ENCODE assay signal across 8 cellular contexts in the genomic region with DNA sequence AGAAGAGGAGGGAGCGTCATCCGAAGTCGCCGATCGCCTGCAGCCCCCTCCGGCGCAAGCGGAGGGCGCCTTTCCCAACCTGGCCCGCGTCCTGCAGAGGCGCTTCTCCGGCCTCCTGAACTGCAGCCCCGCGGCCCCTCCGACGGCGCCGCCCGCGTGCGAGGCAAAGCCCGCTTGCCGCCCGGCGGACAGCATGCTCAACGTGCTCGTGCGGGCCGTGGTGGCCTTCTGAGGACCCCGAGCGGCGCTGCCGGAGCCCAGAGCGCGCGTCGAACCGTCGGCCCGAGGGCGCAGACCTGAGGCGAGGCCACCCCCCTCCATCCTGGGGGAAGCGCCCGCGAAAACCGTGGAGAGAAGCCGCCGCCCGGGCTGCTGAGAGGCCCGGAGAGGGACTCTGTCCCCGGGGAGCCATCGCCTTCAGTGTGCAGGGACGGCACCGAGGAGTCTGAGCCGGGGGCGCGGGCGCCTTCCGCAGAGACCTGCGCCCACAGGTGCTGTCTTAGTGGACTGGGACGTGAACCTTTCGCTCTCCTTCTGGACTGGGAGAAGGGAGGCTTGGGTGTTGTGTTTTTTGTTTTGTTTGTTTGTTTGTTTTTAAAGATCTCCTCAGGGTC. TPM values are rescaled to one million over a fixed set of nuclear protein-coding genes. Genes with fewer than 3 reads are reported as not detected.
DNase-seq lines count a peak whose midpoint lies in the region; ATAC-seq, FAIRE-seq and TF ChIP-seq lines count a peak whose summit lies in the region.

No MANE protein-coding gene starts in this region.

- ATAC-seq in natural killer cell (no peak), GM19035 (IDR thresholded peaks at IDR 0.05; ENCODE audit: unreplicated experiment) (no peak)

- no peak overlapping the region for H2AFZ ChIP-seq in endothelial cell of umbilical vein (ENCODE audit: low read depth, low read length)

- H3K4me3 ChIP-seq in WERI-Rb-1 (ENCODE audit: low read depth, low read length) (peak overlapping the region; percentile 86), endothelial cell of umbilical vein (replicated peaks in 1 of 3; ENCODE audit: insufficient read depth in 1 of 3, low read depth in 1 of 3, low read length in 3 of 3) (peak overlapping the region; percentile 62 to 97 (median 67))

- no peaks in the 10 kb centered on the region for H3K9me1 ChIP-seq in endothelial cell of umbilical vein (replicated peaks; ENCODE audit: control insufficient read depth, extremely low read depth, insufficient read depth, low read length)

- CTCF ChIA-PET in endothelial cell of umbilical vein (lab: Charles Lee) = interaction anchor here (0.6 to 2.4 kb wide), 6 partner anchors 10 to 109 kb away, joined by 3 to 17 read pairs (median 8); no protein-coding TSS in a partner anchor

- TSS peak; percentile 19 for BruUV-seq in endothelial cell of umbilical vein (replicated peaks; lab: Mats Ljungman, UMichigan)

- peaks cover 42% of the 10 kb centered on the region for H3K79me2 ChIP-seq in endothelial cell of umbilical vein (ENCODE audit: control insufficient read depth, insufficient read depth, low read length)

- H3K9me3 ChIP-seq in WERI-Rb-1 (ENCODE audit: severe bottlenecking) = no peaks in the 10 kb centered on the region
- H3K9me3 ChIP-seq in endothelial cell of umbilical vein (replicated peaks; ENCODE audit: control insufficient read depth, insufficient read depth, low read length) = no peaks in the 10 kb centered on the region

- peak; percentile 13 for DNase-seq in stimulated activated CD8-positive, alpha-beta memory T cell treated with anti-CD3 and anti-CD28 coated beads, Interleukin-12 subunit alpha, Interleukin-12 subunit beta, amount 100 ng/mL, for 4 hours (ENCODE audit: low read depth)
- DNase-seq in stimulated activated CD8-positive, alpha-beta memory T cell treated with anti-CD3 and anti-CD28 coated beads, Interleukin-4, amount 100 ng/mL, for 48 hours = no peak
- no peak for DNase-seq in WERI-Rb-1
- DNase-seq in endothelial cell of umbilical vein (ENCODE audit: low read depth, low spot score) = no peak
- DNase-seq in natural killer cell = peak; percentile 41
- no peak for DNase-seq in SW 1271 (lab: John Stamatoyannopoulos, UW)
- DNase-seq in AG08395 (ENCODE audit: low spot score) = no peak

- peak overlapping the region; percentile 99 for H3K27ac Mint-ChIP-seq in natural killer cell

- H3K9me3 Mint-ChIP-seq in natural killer cell = no peaks in the 10 kb centered on the region

- intact Hi-C loops in endothelial cell of umbilical vein (cut with micrococcal nuclease) = loop anchor here (2.0 to 5.0 kb wide), 3 partner anchors 41 to 579 kb away; no protein-coding TSS in a partner anchor
- intact Hi-C loops in natural killer cell (cut with micrococcal nuclease) = loop anchor here (5.0 to 10.0 kb wide), 4 partner anchors 51 to 1221 kb away; a partner anchor contains a TSS

- peaks cover 0 to 3% of the 10 kb centered on the region in 2 donors for H3K27me3 Mint-ChIP-seq in natural killer cell (ENCODE audit: low read depth in 2 of 2)

- H3K36me3 ChIP-seq in WERI-Rb-1 (peaks cover 11% of the 10 kb centered on the region), endothelial cell of umbilical vein (ENCODE audit: control insufficient read depth in 2 of 2, extremely low read depth in 1 of 2, insufficient read depth in 2 of 2, low read length in 2 of 2) (no peaks in the 10 kb centered on the region)

- H4K20me1 ChIP-seq in endothelial cell of umbilical vein (replicated peaks; ENCODE audit: control insufficient read depth, extremely low read depth, insufficient read depth, low read length) = no peaks in the 10 kb centered on the region

- peak overlapping the region; percentile 99 for H3K4me3 Mint-ChIP-seq in natural killer cell

- TF ChIP-seq POLR2A in endothelial cell of umbilical vein (IDR thresholded peaks at IDR 0.05; ENCODE audit: low read depth, low read length) = no peak

- peak overlapping the region; percentile 98 for H3K27ac ChIP-seq in WERI-Rb-1
- H3K27ac ChIP-seq in endothelial cell of umbilical vein (ENCODE audit: insufficient read depth, low read depth, low read length) = peak overlapping the region; percentile 96

- peaks cover 27% of the 10 kb centered on the region for H3K4me1 ChIP-seq in endothelial cell of umbilical vein (ENCODE audit: control insufficient read depth, extremely low read depth, insufficient read depth, low read length)

- H3K27me3 ChIP-seq in WERI-Rb-1 (ENCODE audit: insufficient read depth, low read depth, severe bottlenecking) (no peaks in the 10 kb centered on the region), endothelial cell of umbilical vein (ENCODE audit: control insufficient read depth in 2 of 2, insufficient read depth in 2 of 2, low read length in 2 of 2) (no peaks in the 10 kb centered on the region)

- POLR2A ChIA-PET in endothelial cell of umbilical vein (lab: Charles Lee) = interaction anchor here (0.6 to 2.2 kb wide), 8 partner anchors 10 to 601 kb away, joined by 3 to 25 read pairs (median 6); a partner anchor contains a TSS

- H3K9ac ChIP-seq in endothelial cell of umbilical vein (replicated peaks; ENCODE audit: extremely low read depth, insufficient read depth, low read length) = peak overlapping the region; percentile 97

- peak overlapping the region; percentile 87 for H3K4me2 ChIP-seq in endothelial cell of umbilical vein (ENCODE audit: insufficient read depth, low read length)

- dilution Hi-C loops in endothelial cell of umbilical vein (cut with MboI; ENCODE audit: extremely low pct_ligation_motif_present, low sequenced_read_pairs) = no loop called here

- no peak for TF ChIP-seq CTCF in WERI-Rb-1 (IDR thresholded peaks at IDR 0.05; ENCODE audit: low read depth, low read length)
- peak in 1 of 2 donors; percentile 3 for TF ChIP-seq CTCF in endothelial cell of umbilical vein (IDR thresholded peaks at IDR 0.05; ENCODE audit: extremely low read depth in 1 of 2, insufficient read depth in 1 of 2, low read depth in 1 of 2, low read length in 2 of 2)
- no peak for TF ChIP-seq CTCF in natural killer cell (IDR thresholded peaks at IDR 0.05)

- FAIRE-seq in endothelial cell of umbilical vein (lab: Jason Lieb, UNC) = no peak

- peaks cover 20% of the 10 kb centered on the region for H3K36me3 Mint-ChIP-seq in natural killer cell

- H3K4me1 Mint-ChIP-seq in natural killer cell = peaks cover 74 to 94% of the 10 kb centered on the region in 2 donors

RNA-seq across cellular contexts. Expression of a gene that starts 3.5 kb away (rescaled TPM):
- total RNA-seq in endothelial cell of umbilical vein = 81.6 and 97.0 TPM in 2 replicates
- polyA plus RNA-seq in endothelial cell of umbilical vein = 55.2 and 60.6 TPM in 2 replicates
- 36.0 and 59.9 TPM in 2 replicates for polyA plus RNA-seq in endothelial cell of umbilical vein (2011; cell fraction: cytosol; rRNA removed)
- 82.2 and 90.1 TPM in 2 replicates for polyA plus RNA-seq in endothelial cell of umbilical vein (2011; cell fraction: nucleus; rRNA removed)
- 45.4 and 53.7 TPM in 2 replicates for polyA plus RNA-seq in endothelial cell of umbilical vein (2012)
- polyA minus RNA-seq in endothelial cell of umbilical vein = 12.2 and 13.6 TPM in 2 replicates
- polyA minus RNA-seq in endothelial cell of umbilical vein (2011; cell fraction: cytosol; rRNA and poly(A)+ RNA removed) = 37.5 TPM
- 15.8 and 48.0 TPM in 2 replicates for polyA minus RNA-seq in endothelial cell of umbilical vein (2011; cell fraction: nucleus; rRNA and poly(A)+ RNA removed)
- 1,000 to 10,000 TPM in 1 of 3 donors, 100 to 1,000 TPM in 2; 668 to 1,112 (median 949) TPM for total RNA-seq in natural killer cell

RNA-seq across cellular contexts. Expression of a gene that starts 3.6 kb away (rescaled TPM):
- total RNA-seq in endothelial cell of umbilical vein (63.1 and 67.9 TPM in 2 replicates), natural killer cell (10 to 100 TPM; 39.2 to 46.9 (median 42.0) TPM)
- polyA plus RNA-seq in endothelial cell of umbilical vein = 89.6 and 91.6 TPM in 2 replicates
- polyA plus RNA-seq in endothelial cell of umbilical vein (2011; cell fraction: cytosol; rRNA removed) = 73.4 and 87.2 TPM in 2 replicates
- 114 and 131 TPM in 2 replicates for polyA plus RNA-seq in endothelial cell of umbilical vein (2011; cell fraction: nucleus; rRNA removed)
- 49.2 and 49.9 TPM in 2 replicates for polyA plus RNA-seq in endothelial cell of umbilical vein (2012)
- polyA minus RNA-seq in endothelial cell of umbilical vein = 48.5 and 105 TPM in 2 replicates
- polyA minus RNA-seq in endothelial cell of umbilical vein (2011; cell fraction: cytosol; rRNA and poly(A)+ RNA removed) = 46.1 TPM
- polyA minus RNA-seq in endothelial cell of umbilical vein (2011; cell fraction: nucleus; rRNA and poly(A)+ RNA removed) = 14.1 and 22.6 TPM in 2 replicates

RNA-seq across cellular contexts. Expression of a gene that starts 35.7 kb away (rescaled TPM):
- total RNA-seq in endothelial cell of umbilical vein = 95.4 and 97.6 TPM in 2 replicates
- 120 and 198 TPM in 2 replicates for polyA plus RNA-seq in endothelial cell of umbilical vein
- polyA plus RNA-seq in endothelial cell of umbilical vein (2011; cell fraction: cytosol; rRNA removed) = 80.0 and 100 TPM in 2 replicates
- polyA plus RNA-seq in endothelial cell of umbilical vein (2011; cell fraction: nucleus; rRNA removed) = 54.7 and 78.0 TPM in 2 replicates
- 38.9 and 59.8 TPM in 2 replicates for polyA plus RNA-seq in endothelial cell of umbilical vein (2012)
- 80.5 and 91.7 TPM in 2 replicates for polyA minus RNA-seq in endothelial cell of umbilical vein
- polyA minus RNA-seq in endothelial cell of umbilical vein (2011; cell fraction: cytosol; rRNA and poly(A)+ RNA removed) = 98.0 TPM
- 19.5 and 40.5 TPM in 2 replicates for polyA minus RNA-seq in endothelial cell of umbilical vein (2011; cell fraction: nucleus; rRNA and poly(A)+ RNA removed)
- 10 to 100 TPM; 41.2 to 48.7 (median 43.4) TPM for total RNA-seq in natural killer cell

RNA-seq across cellular contexts. Expression of a gene that starts 37.2 kb away (rescaled TPM):
- total RNA-seq in endothelial cell of umbilical vein (42.2 and 53.0 TPM in 2 replicates), natural killer cell (10 to 100 TPM; 33.8 to 48.5 (median 42.2) TPM)
- 46.3 and 60.5 TPM in 2 replicates for polyA plus RNA-seq in endothelial cell of umbilical vein
- 25.5 and 32.2 TPM in 2 replicates for polyA plus RNA-seq in endothelial cell of umbilical vein (2011; cell fraction: cytosol; rRNA removed)
- 235 and 243 TPM in 2 replicates for polyA plus RNA-seq in endothelial cell of umbilical vein (2011; cell fraction: nucleus; rRNA removed)
- polyA plus RNA-seq in endothelial cell of umbilical vein (2012) = 39.6 and 42.8 TPM in 2 replicates
- 26.5 and 37.9 TPM in 2 replicates for polyA minus RNA-seq in endothelial cell of umbilical vein
- 37.0 TPM for polyA minus RNA-seq in endothelial cell of umbilical vein (2011; cell fraction: cytosol; rRNA and poly(A)+ RNA removed)
- polyA minus RNA-seq in endothelial cell of umbilical vein (2011; cell fraction: nucleus; rRNA and poly(A)+ RNA removed) = 27.6 and 47.5 TPM in 2 replicates

RNA-seq across cellular contexts. Expression of a gene that starts 51.1 kb away (rescaled TPM):
- total RNA-seq in endothelial cell of umbilical vein (74.4 and 91.5 TPM in 2 replicates), natural killer cell (1 to 10 TPM; 2.0 to 7.7 (median 6.7) TPM)
- polyA plus RNA-seq in endothelial cell of umbilical vein = 87.3 and 141 TPM in 2 replicates
- polyA plus RNA-seq in endothelial cell of umbilical vein (2011; cell fraction: cytosol; rRNA removed) = 40.8 and 60.9 TPM in 2 replicates
- polyA plus RNA-seq in endothelial cell of umbilical vein (2011; cell fraction: nucleus; rRNA removed) = 42.5 and 44.4 TPM in 2 replicates
- 47.3 and 75.1 TPM in 2 replicates for polyA plus RNA-seq in endothelial cell of umbilical vein (2012)
- 16.2 and 18.2 TPM in 2 replicates for polyA minus RNA-seq in endothelial cell of umbilical vein
- polyA minus RNA-seq in endothelial cell of umbilical vein (2011; cell fraction: cytosol; rRNA and poly(A)+ RNA removed) = not detected
- 9.0 and 18.8 TPM in 2 replicates for polyA minus RNA-seq in endothelial cell of umbilical vein (2011; cell fraction: nucleus; rRNA and poly(A)+ RNA removed)

Comparison
In these comparisons a context has a peak if more than half of its experiments do, and no peak if none do; other contexts are left out.
1. DNase-seq: peak in stimulated activated CD8-positive, alpha-beta memory T cell treated with anti-CD3 and anti-CD28 coated beads, Interleukin-12 subunit alpha, Interleukin-12 subunit beta, amount 100 ng/mL, for 4 hours (single experiment) and natural killer cell (single experiment); none in stimulated activated CD8-positive, alpha-beta memory T cell treated with anti-CD3 and anti-CD28 coated beads, Interleukin-4, amount 100 ng/mL, for 48 hours (single experiment), WERI-Rb-1 (single experiment), endothelial cell of umbilical vein (single experiment), SW 1271 (0 of 2) and AG08395 (single experiment).